In genomic region chr3:171620825-171621434, GRCh38 we compare ENCODE assay signal across 16 cellular contexts.
DNase-seq lines count a peak whose midpoint lies in the region; ATAC-seq lines count a peak whose summit lies in the region.
"Had no signal": no experiment of that assay in that cellular context is flagged by ENCODE, and none has a peak within 500 bp of the region (broad histone marks: within the 10 kb centered on the region; RNA-seq: fewer than 3 reads in every experiment).

No MANE protein-coding gene starts in this region.

- no peak overlapping the region for H2BK120ac ChIP-seq in mesendoderm (ENCODE audit: low read depth, low read length)

- H2BK5ac ChIP-seq in mesendoderm (ENCODE audit: low read length) = no peak overlapping the region

- no peak overlapping the region for H2BK15ac ChIP-seq in mesendoderm (replicated peaks; ENCODE audit: low read depth)

- H3K4me1 ChIP-seq in mesendoderm (ENCODE audit: control insufficient read depth, low read depth, low read length) = no peaks in the 10 kb centered on the region
- H3K4me1 ChIP-seq: esophagus squamous epithelium, thyroid gland had no signal

- no peak overlapping the region for H4K8ac ChIP-seq in mesendoderm (ENCODE audit: low read depth, low read length)

- H3K4me2 ChIP-seq in mesendoderm (ENCODE audit: low read length) = no peak overlapping the region

- no CpG with 5 or more reads among the region's 1 CpG for WGBS in mesendoderm (ENCODE audit: extremely low coverage, insufficient coverage, low lambda C conversion rate)

- no peak overlapping the region for H3K56ac ChIP-seq in mesendoderm (ENCODE audit: low read length)

- no peak overlapping the region for H3K4me3 ChIP-seq in mesendoderm (ENCODE audit: low read length)
- H3K4me3 ChIP-seq: esophagus squamous epithelium, thyroid gland had no signal

- H3K36me3 ChIP-seq in mesendoderm (ENCODE audit: control insufficient read depth, insufficient read depth, low read length) = no peaks in the 10 kb centered on the region
- H3K36me3 ChIP-seq: thyroid gland had no signal

- no peak overlapping the region for H3K9ac ChIP-seq in mesendoderm (ENCODE audit: low read length)

- no peaks in the 10 kb centered on the region for H3K27me3 ChIP-seq in mesendoderm (ENCODE audit: insufficient read depth, low read length, poor library complexity)
- H3K27me3 ChIP-seq: esophagus squamous epithelium, thyroid gland had no signal

- ATAC-seq in HG03457 (IDR thresholded peaks at IDR 0.05; ENCODE audit: unreplicated experiment) (no peak), GM19467 (IDR thresholded peaks at IDR 0.05; ENCODE audit: unreplicated experiment) (no peak)
- ATAC-seq: activated CD4-positive, alpha-beta T cell treated with anti-CD3 and anti-CD28 coated beads for 36 hours had no signal

- in situ Hi-C loops in Caki2 (cut with HindIII; ENCODE audit: low pct_unique_long_range_greater_than_20kb, low sequenced_read_pairs) = no loop called here

- H3K23ac ChIP-seq in mesendoderm (ENCODE audit: low read length) = no peak overlapping the region

- DNase-seq in Caki2 (ENCODE audit: low read depth) = peak; percentile 88
- peak; percentile 39 for DNase-seq in M059J (ENCODE audit: low read depth)
- DNase-seq in brain pericyte (ENCODE audit: low read depth, low spot score) = peak; percentile 41
- DNase-seq in mesendoderm = peak; percentile 74
- no peak for DNase-seq in anterior cingulate cortex (lab: John Stamatoyannopoulos, UW)
- no peak for DNase-seq in globus pallidus (ENCODE audit: low spot score)
- DNase-seq: activated CD4-positive, alpha-beta T cell treated with anti-CD3 and anti-CD28 coated beads for 36 hours; activated T-cell treated with anti-CD3 and anti-CD28 coated beads, Interleukin-2, amount 50 U/mL, for 1 hour; DMS153; esophagus squamous epithelium; NCI-H510A treated with DMSO at 0.1 percent for 48 hours; stimulated activated CD4-positive, alpha-beta T cell treated with anti-CD3 and anti-CD28 coated beads, Interleukin-1b, Interleukin-23, amount 100 ng/mL, for 48 hours; stimulated activated CD8-positive, alpha-beta memory T cell treated with anti-CD3 and anti-CD28 coated beads, Interleukin-4, amount 100 ng/mL, for 48 hours; thyroid gland had no signal

- no peak overlapping the region for H4K5ac ChIP-seq in mesendoderm (ENCODE audit: low read length)

- H3K4ac ChIP-seq in mesendoderm (ENCODE audit: low read depth, low read length) = no peak overlapping the region

- H2AK5ac ChIP-seq in mesendoderm (ENCODE audit: low read length) = no peak overlapping the region

- no peaks in the 10 kb centered on the region for H3K79me1 ChIP-seq in mesendoderm (ENCODE audit: low read length)

- no peaks in the 10 kb centered on the region for H3K79me2 ChIP-seq in mesendoderm (ENCODE audit: control insufficient read depth, insufficient read depth, low read length)

- no peak overlapping the region for H3K18ac ChIP-seq in mesendoderm (ENCODE audit: low read length)

- H3K27ac ChIP-seq in mesendoderm (ENCODE audit: low read depth, low read length) = no peak overlapping the region
- H3K27ac ChIP-seq: esophagus squamous epithelium, thyroid gland had no signal

Comparison
In these comparisons a context has a peak if more than half of its experiments do, and no peak if none do; other contexts are left out.
1. DNase-seq: peak in Caki2 (single experiment), M059J (single experiment), brain pericyte (single experiment) and mesendoderm (single experiment); none in anterior cingulate cortex (0 of 58) and globus pallidus (single experiment).